27 cellular contexts compared by ENCODE assay signal in the genomic region with DNA sequence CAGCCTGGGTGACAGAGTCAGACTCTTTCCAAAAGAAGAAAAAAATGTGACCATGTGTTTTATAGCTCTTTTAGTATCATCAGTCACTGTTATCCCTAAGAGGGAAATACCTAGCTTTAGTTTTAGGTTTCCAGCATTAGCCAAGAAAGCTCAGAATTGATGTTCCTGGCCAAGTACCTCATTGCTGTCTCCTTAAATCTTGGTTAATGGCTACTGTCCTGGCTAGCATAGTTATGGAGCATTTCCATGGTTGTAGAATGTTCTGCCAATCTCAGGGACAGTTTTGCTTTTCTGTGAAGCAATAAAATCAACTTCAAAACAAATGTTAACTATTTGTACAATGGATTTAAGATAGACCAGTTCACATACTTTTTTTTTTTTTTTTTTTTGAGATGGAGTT.
DNase-seq lines count a peak whose midpoint lies in the region; ATAC-seq and TF ChIP-seq lines count a peak whose summit lies in the region.
"Had no signal": no experiment of that assay in that cellular context is flagged by ENCODE, and none has a peak within 500 bp of the region (broad histone marks: within the 10 kb centered on the region; RNA-seq: fewer than 3 reads in every experiment).

No MANE protein-coding gene starts in this region.

- no peaks in the 10 kb centered on the region for H3K9me3 ChIP-seq in gastroesophageal sphincter
- H3K9me3 ChIP-seq: A549; BE2C; BLaER1; BLaER1 treated with 17β-estradiol and CSF1 and Interleukin-3, amounts not matched to agents 10 nM and 100 nM; Caco-2 had no signal

- TF ChIP-seq EP300 in gastroesophageal sphincter (IDR thresholded peaks at IDR 0.05): no peak

- peak; percentile 36 for ATAC-seq in gastroesophageal sphincter
- ATAC-seq: A549; CD8-positive, alpha-beta T cell had no signal

- H3K4me1 ChIP-seq in gastroesophageal sphincter: no peaks in the 10 kb centered on the region
- H3K4me1 ChIP-seq: A549, BE2C, Caco-2 had no signal

- no peak overlapping the region for H3K27ac ChIP-seq in gastroesophageal sphincter
- H3K27ac ChIP-seq: 22Rv1, A549, C4-2B had no signal

- no peak overlapping the region for H3K4me3 ChIP-seq in gastroesophageal sphincter
- H3K4me3 ChIP-seq: A549; BLaER1; BLaER1 treated with 17β-estradiol and CSF1 and Interleukin-3, amounts not matched to agents 10 nM and 100 nM had no signal

- no peak for TF ChIP-seq POLR2A in gastroesophageal sphincter (IDR thresholded peaks at IDR 0.05)

- H3K36me3 ChIP-seq in gastroesophageal sphincter: peaks cover 0 to 100% of the 10 kb centered on the region in 2 donors

- H3K27me3 ChIP-seq in gastroesophageal sphincter: no peaks in the 10 kb centered on the region
- H3K27me3 ChIP-seq: BE2C; BLaER1; BLaER1 treated with 17β-estradiol and CSF1 and Interleukin-3, amounts not matched to agents 10 nM and 100 nM had no signal

- no peak for TF ChIP-seq CTCF in gastroesophageal sphincter (IDR thresholded peaks at IDR 0.05)

- DNase-seq in putamen (ENCODE audit: low spot score): no peak
- DNase-seq: 8988T; ACHN; AML-193; BE2C; C1 segment of cervical spinal cord; Caco-2; Calu3; CD4-positive, alpha-beta memory T cell; CD4-positive, alpha-beta T cell; CD4-positive, CD25-positive, alpha-beta regulatory T cell; CD8-positive, alpha-beta memory T cell; CD8-positive, alpha-beta T cell; COR-L47; DMS 273 treated with DMSO at 0.1 percent for 48 hours; DMS153; DMS53; DMS79; DMS79 treated with DMSO at 0.1 percent for 48 hours; DND-41; EL had no signal
